ENCODE assay signal across 14 cellular contexts in genomic region chr12:109581856-109582255, GRCh38. TPM values are rescaled to one million over a fixed set of nuclear protein-coding genes. Genes with fewer than 3 reads are reported as not detected.
A peak's percentile ranks its signal among the peaks of the same experiment; 100 is the strongest.
DNase-seq lines count a peak whose midpoint lies in the region; ATAC-seq, FAIRE-seq and TF ChIP-seq lines count a peak whose summit lies in the region.
"Had no signal": no experiment of that assay in that cellular context is flagged by ENCODE, and none has a peak within 500 bp of the region (broad histone marks: within the 10 kb centered on the region; RNA-seq: fewer than 3 reads in every experiment).

No MANE protein-coding gene starts in this region.

- no peak for TF ChIP-seq CTCF in MCF 10A (IDR thresholded peaks at IDR 0.05; ENCODE audit: unreplicated experiment)
- TF ChIP-seq CTCF in upper lobe of right lung (IDR thresholded peaks at IDR 0.05), result no peak

- H3K27me3 ChIP-seq in upper lobe of right lung (no peaks in the 10 kb centered on the region), aorta (ENCODE audit: control insufficient read depth in 1 of 2, insufficient read depth in 2 of 2, low read length in 1 of 2) (no peaks in the 10 kb centered on the region)
- H3K27me3 ChIP-seq: testis had no signal

- intact Hi-C loops in MCF 10A (cut with micrococcal nuclease) (no loop called here), upper lobe of right lung (cut with DNase I) (no loop called here), aorta (cut with DNase I) (no loop called here)

- CTCF ChIA-PET in MCF 10A (lab: Yijun Ruan, JAX), result interaction anchor here (0.8 to 3.9 kb wide), 7 partner anchors 9 to 304 kb away, joined by 3 to 23 read pairs (median 4); no protein-coding TSS in a partner anchor

- peak overlapping the region; percentile 92 for H3K27ac Mint-ChIP-seq in MCF 10A (ENCODE audit: low read depth, unreplicated experiment)
- H3K27ac Mint-ChIP-seq: activated CD8-positive, alpha-beta T cell treated with anti-CD3 and anti-CD28 coated beads for 36 hours had no signal

- H3K4me1 Mint-ChIP-seq in MCF 10A (ENCODE audit: insufficient read depth, unreplicated experiment), result peaks cover 14% of the 10 kb centered on the region

- POLR2A ChIA-PET in MCF 10A (lab: Yijun Ruan, JAX), result interaction anchor here (0.6 to 2.4 kb wide), 10 partner anchors 8 to 1019 kb away, joined by 3 to 40 read pairs (median 4); partner anchors contain the start of genes MMAB, MVK and UBE3B

- H3K4me3 Mint-ChIP-seq in MCF 10A (ENCODE audit: unreplicated experiment), result peak overlapping the region; percentile 59
- H3K4me3 Mint-ChIP-seq: activated CD8-positive, alpha-beta T cell treated with anti-CD3 and anti-CD28 coated beads for 36 hours had no signal

- peaks cover 55% of the 10 kb centered on the region for H3K36me3 ChIP-seq in upper lobe of right lung
- peaks cover 4 to 6% of the 10 kb centered on the region in 2 donors for H3K36me3 ChIP-seq in aorta (ENCODE audit: control insufficient read depth in 1 of 2, insufficient read depth in 2 of 2, low read length in 1 of 2)

- H3K9me3 Mint-ChIP-seq in MCF 10A (ENCODE audit: unreplicated experiment), result no peaks in the 10 kb centered on the region
- H3K9me3 Mint-ChIP-seq: activated CD8-positive, alpha-beta T cell treated with anti-CD3 and anti-CD28 coated beads for 36 hours had no signal

- FAIRE-seq in HTR-8/SVneo (lab: Jason Lieb, UNC), result peak; percentile 80
- FAIRE-seq: D721Med, islet of Langerhans had no signal

- no peaks in the 10 kb centered on the region for H3K4me1 ChIP-seq in upper lobe of right lung
- H3K4me1 ChIP-seq in aorta (ENCODE audit: control insufficient read depth in 1 of 2, insufficient read depth in 2 of 2, low read length in 2 of 2), result no peaks in the 10 kb centered on the region
- H3K4me1 ChIP-seq: testis had no signal

- H3K27me3 Mint-ChIP-seq in MCF 10A (ENCODE audit: insufficient read depth, unreplicated experiment), result no peaks in the 10 kb centered on the region
- H3K27me3 Mint-ChIP-seq: activated CD8-positive, alpha-beta T cell treated with anti-CD3 and anti-CD28 coated beads for 36 hours had no signal

- DNase-seq in HTR-8/SVneo (ENCODE audit: insufficient read length, low spot score) (peak; percentile 78), MCF 10A (ENCODE audit: unreplicated experiment) (peak; percentile 92), islet precursor cell (peak; percentile 71), upper lobe of right lung (no peak), aorta (no peak), NOMO-1 (lab: John Stamatoyannopoulos, UW; ENCODE audit: unreplicated experiment in 2 of 2) (no peak)
- DNase-seq: activated CD8-positive, alpha-beta T cell treated with anti-CD3 and anti-CD28 coated beads for 36 hours; activated gamma-delta T cell; cerebellar nuclear complex; NCI-H1092 treated with DMSO at 0.1 percent for 48 hours; testis had no signal

- BruUV-seq in MCF 10A (replicated peaks; lab: Mats Ljungman, UMichigan), result no TSS peak

- H3K9me3 ChIP-seq in upper lobe of right lung (no peaks in the 10 kb centered on the region), aorta (ENCODE audit: control insufficient read depth, low read length) (no peaks in the 10 kb centered on the region)
- H3K9me3 ChIP-seq: testis had no signal

- H3K4me3 ChIP-seq in upper lobe of right lung (no peak overlapping the region), aorta (ENCODE audit: low read length in 2 of 2) (no peak overlapping the region)
- H3K4me3 ChIP-seq: testis had no signal

- H3K36me3 Mint-ChIP-seq in MCF 10A (ENCODE audit: insufficient read depth, unreplicated experiment), result peaks cover 56% of the 10 kb centered on the region

- H3K27ac ChIP-seq in upper lobe of right lung (no peak overlapping the region), aorta (ENCODE audit: low read depth in 1 of 2, low read length in 2 of 2) (no peak overlapping the region)
- H3K27ac ChIP-seq: testis had no signal

- ATAC-seq in upper lobe of right lung (peak; percentile 69), aorta (ENCODE audit: low FRiP score) (no peak), GM18867 (IDR thresholded peaks at IDR 0.05; ENCODE audit: unreplicated experiment) (no peak)
- ATAC-seq: activated CD8-positive, alpha-beta T cell treated with anti-CD3 and anti-CD28 coated beads for 36 hours had no signal

- 90 to 91% methylated on average over 8 of the region's 8 CpGs for WGBS in aorta, 2 donors

RNA-seq across cellular contexts. Expression of gene MVK, which starts 8.3 kb away (rescaled TPM):
- total RNA-seq in MCF 10A (2022) (15.5 and 17.1 TPM in 2 replicates), upper lobe of right lung (27.3 TPM), aorta (10 to 100 TPM in 1 of 2 donors, 1 to 10 TPM in 1; 8.5 to 12.4 TPM)
- polyA plus RNA-seq in aorta, result 10 to 100 TPM; 12.6 to 14.3 TPM

RNA-seq across cellular contexts. Expression of gene MMAB, which starts 8.6 kb away (rescaled TPM):
- 36.0 and 59.2 TPM in 2 replicates for total RNA-seq in MCF 10A (2022)
- 58.0 TPM for total RNA-seq in upper lobe of right lung
- total RNA-seq in aorta, result 10 to 100 TPM; 17.8 to 26.4 TPM
- polyA plus RNA-seq in aorta, result 10 to 100 TPM; 30.9 to 32.8 TPM

Comparison
In these comparisons a context has a peak if more than half of its experiments do, and no peak if none do; other contexts are left out.
1. DNase-seq: peak in HTR-8/SVneo (single experiment), MCF 10A (single experiment) and islet precursor cell (single experiment); none in upper lobe of right lung (single experiment), aorta (0 of 2) and NOMO-1 (0 of 2).